ENCODE assay signal across 37 cellular contexts in genomic region chr5:91687430-91687829, GRCh38.
"Had no signal": no experiment of that assay in that cellular context is flagged by ENCODE, and none has a peak within 500 bp of the region (broad histone marks: within the 10 kb centered on the region; RNA-seq: fewer than 3 reads in every experiment).

No MANE protein-coding gene starts in this region.

- DNase-seq: Karpas-422, Kasumi-1, MG63, MM.1S, MV-4-11, NCI-H1048, NCI-H1092, NCI-H1092 treated with DMSO at 0.1 percent for 48 hours, NCI-H1105, NCI-H1105 treated with DMSO at 0.1 percent for 48 hours, NCI-H1417, NCI-H1417 treated with DMSO at 0.1 percent for 48 hours, NCI-H1436, NCI-H1436 treated with DMSO at 0.1 percent for 48 hours, NCI-H146, NCI-H1694, NCI-H1694 treated with DMSO at 0.1 percent for 48 hours, NCI-H187, NCI-H187 treated with DMSO at 0.1 percent for 48 hours, NCI-H1930, NCI-H2029, NCI-H2029 treated with DMSO at 0.1 percent for 48 hours, NCI-H2081, NCI-H2081 treated with DMSO at 0.1 percent for 48 hours, NCI-H2107, NCI-H2171, NCI-H2171 treated with DMSO at 0.1 percent for 48 hours, NCI-H2227 treated with DMSO at 0.1 percent for 48 hours, NCI-H226, NCI-H345, NCI-H446, NCI-H446 treated with DMSO at 0.1 percent for 48 hours, NCI-H510A, NCI-H510A treated with DMSO at 0.1 percent for 48 hours, NCI-H524, NCI-H524 treated with DMSO at 0.1 percent for 48 hours, NCI-H526 had no signal

- H3K36me3 ChIP-seq: MG63 had no signal

- H3K4me3 ChIP-seq: MG63 had no signal

- H3K27me3 ChIP-seq: MG63 had no signal

- H3K9me3 ChIP-seq: MG63 had no signal
